In genomic region chr4:7514281-7514680, GRCh38 we compare ENCODE assay signal across 21 cellular contexts.
"Had no signal": no experiment of that assay in that cellular context is flagged by ENCODE, and none has a peak within 500 bp of the region (broad histone marks: within the 10 kb centered on the region; RNA-seq: fewer than 3 reads in every experiment).

No MANE protein-coding gene starts in this region.

- DNase-seq: activated B cell treated with CpG ODN at 0.5 μM for 24 hours; activated CD4-positive, alpha-beta memory T cell treated with anti-CD3 and anti-CD28 coated beads for 36 hours; activated CD4-positive, alpha-beta T cell treated with anti-CD3 and anti-CD28 coated beads, Interleukin-2, amount 10 ng/mL, durations not matched to agents 7 days and 5 days; activated CD8-positive, alpha-beta memory T cell treated with anti-CD3 and anti-CD28 coated beads for 24 hours; activated effector memory CD4-positive, alpha-beta T cell treated with anti-CD3 and anti-CD28 coated beads, Interleukin-2, amount 50 U/mL, for 16 hours; activated naive CD4-positive, alpha-beta T cell treated with Interleukin-2 at 50 U/mL for 16 hours; activated naive CD8-positive, alpha-beta T cell treated with anti-CD3 and anti-CD28 coated beads, Interleukin-2, amount 50 U/mL, for 24 hours; activated T-cell treated with anti-CD3 and anti-CD28 coated beads, Interleukin-2, amount 50 U/mL, for 4 hours; KG1; NCI-H1048; NCI-H146; NCI-H187 treated with DMSO at 0.1 percent for 48 hours; NCI-H2081 treated with DMSO at 0.1 percent for 48 hours; NCI-H446; NCI-H524; SIG-M5; T-cell; T-helper 2 cell had no signal

- H3K36me3 ChIP-seq: ascending aorta had no signal

- H3K4me3 ChIP-seq: ascending aorta, SK-N-MC had no signal

- ATAC-seq: activated naive CD4-positive, alpha-beta T cell treated with anti-CD3 and anti-CD28 coated beads, Interleukin-2, amount 50 U/mL, for 72 hours; activated naive CD8-positive, alpha-beta T cell treated with anti-CD3 and anti-CD28 coated beads, Interleukin-2, amount 50 U/mL, for 24 hours; activated T-cell treated with anti-CD3 and anti-CD28 coated beads, Interleukin-2, amount 50 U/mL, for 4 hours; T-cell had no signal

- H3K27me3 ChIP-seq: ascending aorta had no signal

- H3K27ac ChIP-seq: ascending aorta, SK-N-MC had no signal

- H3K9me3 ChIP-seq: ascending aorta had no signal

- H3K4me1 ChIP-seq: ascending aorta had no signal
